Comparison of ENCODE assay signal across 10 cellular contexts in genomic region chr14:75523771-75524171, GRCh38. TPM values are rescaled to one million over a fixed set of nuclear protein-coding genes. Genes with fewer than 3 reads are reported as not detected.
DNase-seq lines count a peak whose midpoint lies in the region; ATAC-seq and TF ChIP-seq lines count a peak whose summit lies in the region.
"Had no signal": no experiment of that assay in that cellular context is flagged by ENCODE, and none has a peak within 500 bp of the region (broad histone marks: within the 10 kb centered on the region; RNA-seq: fewer than 3 reads in every experiment).

No MANE protein-coding gene starts in this region.

- H3K36me3 ChIP-seq in prostate gland: no peaks in the 10 kb centered on the region

- H3K4me1 Mint-ChIP-seq in T-helper 2 cell treated with Interferon-gamma antibody and Interleukin-4, amounts not matched to agents 5 μg/mL and 100 μg/mL, for 36 hours (ENCODE audit: low read depth): peaks cover 72% of the 10 kb centered on the region
- H3K4me1 Mint-ChIP-seq in stimulated activated memory B cell treated with anti-CD40 and anti-IgM and Interleukin-4, amounts not matched to agents 10 μg/mL and 1 μg/mL and 100 μg/mL, for 72 hours: peaks cover 90% of the 10 kb centered on the region

- H3K36me3 Mint-ChIP-seq in T-helper 2 cell treated with Interferon-gamma antibody and Interleukin-4, amounts not matched to agents 5 μg/mL and 100 μg/mL, for 36 hours (ENCODE audit: low read depth): peaks cover 54% of the 10 kb centered on the region
- peaks cover 68% of the 10 kb centered on the region for H3K36me3 Mint-ChIP-seq in stimulated activated memory B cell treated with anti-CD40 and anti-IgM and Interleukin-4, amounts not matched to agents 10 μg/mL and 1 μg/mL and 100 μg/mL, for 72 hours

- no peaks in the 10 kb centered on the region for H3K9me3 Mint-ChIP-seq in T-helper 2 cell treated with Interferon-gamma antibody and Interleukin-4, amounts not matched to agents 5 μg/mL and 100 μg/mL, for 36 hours
- no peaks in the 10 kb centered on the region for H3K9me3 Mint-ChIP-seq in stimulated activated memory B cell treated with anti-CD40 and anti-IgM and Interleukin-4, amounts not matched to agents 10 μg/mL and 1 μg/mL and 100 μg/mL, for 72 hours

- no peaks in the 10 kb centered on the region for H3K27me3 ChIP-seq in prostate gland (replicated peaks; ENCODE audit: insufficient read depth)

- no peak for DNase-seq in activated CD4-positive, CD25-positive, alpha-beta regulatory T cell treated with anti-CD3 and anti-CD28 coated beads, Interleukin-2, amount 50 U/mL, for 72 hours
- no peak for DNase-seq in T-helper 2 cell treated with Interferon-gamma antibody and Interleukin-4, amounts not matched to agents 5 μg/mL and 100 μg/mL, for 36 hours (ENCODE audit: low spot score)
- DNase-seq in epithelial cell of esophagus (ENCODE audit: low read depth): peak; percentile 19
- DNase-seq in prostate gland (ENCODE audit: low spot score): no peak
- DNase-seq: 8988T had no signal

- no peaks in the 10 kb centered on the region for H3K9me3 ChIP-seq in prostate gland

- peak overlapping the region; percentile 100 for H3K4me3 Mint-ChIP-seq in T-helper 2 cell treated with Interferon-gamma antibody and Interleukin-4, amounts not matched to agents 5 μg/mL and 100 μg/mL, for 36 hours
- H3K4me3 Mint-ChIP-seq in stimulated activated memory B cell treated with anti-CD40 and anti-IgM and Interleukin-4, amounts not matched to agents 10 μg/mL and 1 μg/mL and 100 μg/mL, for 72 hours: peak overlapping the region; percentile 97

- intact Hi-C loops in prostate gland (cut with DNase I): no loop called here

- H3K27me3 Mint-ChIP-seq in T-helper 2 cell treated with Interferon-gamma antibody and Interleukin-4, amounts not matched to agents 5 μg/mL and 100 μg/mL, for 36 hours (ENCODE audit: low read depth): no peaks in the 10 kb centered on the region
- H3K27me3 Mint-ChIP-seq in stimulated activated memory B cell treated with anti-CD40 and anti-IgM and Interleukin-4, amounts not matched to agents 10 μg/mL and 1 μg/mL and 100 μg/mL, for 72 hours: no peaks in the 10 kb centered on the region

- H3K27ac Mint-ChIP-seq in T-helper 2 cell treated with Interferon-gamma antibody and Interleukin-4, amounts not matched to agents 5 μg/mL and 100 μg/mL, for 36 hours: peak overlapping the region; percentile 96
- peak overlapping the region; percentile 94 for H3K27ac Mint-ChIP-seq in stimulated activated memory B cell treated with anti-CD40 and anti-IgM and Interleukin-4, amounts not matched to agents 10 μg/mL and 1 μg/mL and 100 μg/mL, for 72 hours

- 65% methylated on average over 3 of the region's 3 CpGs for WGBS in prostate gland

- ATAC-seq in activated CD4-positive, CD25-positive, alpha-beta regulatory T cell treated with anti-CD3 and anti-CD28 coated beads, Interleukin-2, amount 50 U/mL, for 24 hours: peak; percentile 13 to 14
- ATAC-seq in stimulated activated memory B cell treated with anti-CD40 and anti-IgM and Interleukin-4, amounts not matched to agents 10 μg/mL and 1 μg/mL and 100 μg/mL, for 72 hours: no peak
- ATAC-seq in HG03565 (IDR thresholded peaks at IDR 0.05; ENCODE audit: unreplicated experiment): no peak
- ATAC-seq in GM18909 (IDR thresholded peaks at IDR 0.05; ENCODE audit: poor library complexity, unreplicated experiment): no peak
- ATAC-seq: Panc1 had no signal

- no peak for TF ChIP-seq POLR2A in prostate gland (IDR thresholded peaks at IDR 0.05)

- no peak overlapping the region for H3K27ac ChIP-seq in prostate gland

- H3K4me1 ChIP-seq in prostate gland (replicated peaks): no peaks in the 10 kb centered on the region

- TF ChIP-seq CTCF in epithelial cell of esophagus (IDR thresholded peaks at IDR 0.05; ENCODE audit: insufficient read depth, low read depth, low read length, missing control alignments) (no peak), prostate gland (IDR thresholded peaks at IDR 0.05) (no peak)

- no peak overlapping the region for H3K4me3 ChIP-seq in epithelial cell of esophagus (ENCODE audit: low read length)
- no peak overlapping the region for H3K4me3 ChIP-seq in prostate gland

RNA-seq across cellular contexts. Expression of gene BATF, which starts 1.5 kb away (rescaled TPM):
- 10 to 100 TPM in 1 of 2 donors, 1 to 10 TPM in 1; 3.1 to 11.8 TPM for total RNA-seq in prostate gland

RNA-seq across cellular contexts. Expression of gene FLVCR2, which starts 54.6 kb away (rescaled TPM):
- total RNA-seq in prostate gland: 10 to 100 TPM in 1 of 2 donors, 1 to 10 TPM in 1; 3.1 to 22.2 TPM

Comparison
In these comparisons a context has a peak if more than half of its experiments do, and no peak if none do; other contexts are left out.
1. ATAC-seq: peak in activated CD4-positive, CD25-positive, alpha-beta regulatory T cell treated with anti-CD3 and anti-CD28 coated beads, Interleukin-2, amount 50 U/mL, for 24 hours (2 of 2); none in stimulated activated memory B cell treated with anti-CD40 and anti-IgM and Interleukin-4, amounts not matched to agents 10 μg/mL and 1 μg/mL and 100 μg/mL, for 72 hours (single experiment), HG03565 (single experiment) and GM18909 (single experiment).